In genomic region chr3:4977001-4977888, GRCh38 we compare ENCODE assay signal across 1 cellular context.
TF ChIP-seq lines count a peak whose summit lies in the region.

No MANE protein-coding gene starts in this region.

TF ChIP-seq in HepG2, 621 proteins besides CTCF, POLR2A, EP300 and RAD21 (continued from another document and continues in another):
- TF ChIP-seq, protein P1, sequence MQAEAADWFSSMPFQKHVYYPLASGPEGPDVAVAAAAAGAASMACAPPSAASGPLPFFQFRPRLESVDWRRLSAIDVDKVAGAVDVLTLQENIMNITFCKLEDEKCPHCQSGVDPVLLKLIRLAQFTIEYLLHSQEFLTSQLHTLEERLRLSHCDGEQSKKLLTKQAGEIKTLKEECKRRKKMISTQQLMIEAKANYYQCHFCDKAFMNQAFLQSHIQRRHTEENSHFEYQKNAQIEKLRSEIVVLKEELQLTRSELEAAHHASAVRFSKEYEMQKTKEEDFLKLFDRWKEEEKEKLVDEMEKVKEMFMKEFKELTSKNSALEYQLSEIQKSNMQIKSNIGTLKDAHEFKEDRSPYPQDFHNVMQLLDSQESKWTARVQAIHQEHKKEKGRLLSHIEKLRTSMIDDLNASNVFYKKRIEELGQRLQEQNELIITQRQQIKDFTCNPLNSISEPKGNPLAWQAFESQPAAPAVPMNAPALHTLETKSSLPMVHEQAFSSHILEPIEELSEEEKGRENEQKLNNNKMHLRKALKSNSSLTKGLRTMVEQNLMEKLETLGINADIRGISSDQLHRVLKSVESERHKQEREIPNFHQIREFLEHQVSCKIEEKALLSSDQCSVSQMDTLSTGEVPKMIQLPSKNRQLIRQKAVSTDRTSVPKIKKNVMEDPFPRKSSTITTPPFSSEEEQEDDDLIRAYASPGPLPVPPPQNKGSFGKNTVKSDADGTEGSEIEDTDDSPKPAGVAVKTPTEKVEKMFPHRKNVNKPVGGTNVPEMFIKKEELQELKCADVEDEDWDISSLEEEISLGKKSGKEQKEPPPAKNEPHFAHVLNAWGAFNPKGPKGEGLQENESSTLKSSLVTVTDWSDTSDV (CRISPR knock-in tag; IDR thresholded peaks at IDR 0.05) = peak; percentile 54; the same call in 1 of the 2 replicates
- TF ChIP-seq RFXAP (CRISPR knock-in tag; IDR thresholded peaks at IDR 0.05; ENCODE audit: borderline replicate concordance) = 0 out of 2 replicates have a peak, but pooled peaks have one; percentile 16
- no peak; the same call in 1 of the 2 replicates for TF ChIP-seq HIC2 (CRISPR knock-in tag; IDR thresholded peaks at IDR 0.05; ENCODE audit: low read depth)
- peak; percentile 38; the same call in 1 of the 2 replicates for TF ChIP-seq FOSL2 (CRISPR knock-in tag; IDR thresholded peaks at IDR 0.05)
- no peak; the same call in 1 of the 2 replicates for TF ChIP-seq ZBTB7B (CRISPR knock-in tag; IDR thresholded peaks at IDR 0.05)
- TF ChIP-seq SP5 (CRISPR knock-in tag; IDR thresholded peaks at IDR 0.05; ENCODE audit: borderline replicate concordance, low read depth) = peak; percentile 80
- peak; percentile 9 for TF ChIP-seq ZNF407 (CRISPR knock-in tag; IDR thresholded peaks at IDR 0.05; ENCODE audit: not compliant biosample characterization)
- TF ChIP-seq TFAP4 (IDR thresholded peaks at IDR 0.05; ENCODE audit: borderline replicate concordance, low read depth) = peak; percentile 96
- no peak for TF ChIP-seq TRIM24 (CRISPR knock-in tag; IDR thresholded peaks at IDR 0.05)
- TF ChIP-seq ZNF367 (CRISPR knock-in tag; IDR thresholded peaks at IDR 0.05; ENCODE audit: borderline replicate concordance) = no peak
- TF ChIP-seq SNAPC5 (CRISPR knock-in tag; IDR thresholded peaks at IDR 0.05; ENCODE audit: borderline replicate concordance) = peak; percentile 34; the same call in 1 of the 2 replicates
- no peak for TF ChIP-seq ZNF678 (CRISPR knock-in tag; IDR thresholded peaks at IDR 0.05)
- peak; percentile 58 for TF ChIP-seq ZFY (CRISPR knock-in tag; IDR thresholded peaks at IDR 0.05)
- peak; percentile 6; the same call in 1 of the 2 replicates for TF ChIP-seq CEBPG (CRISPR knock-in tag; IDR thresholded peaks at IDR 0.05)
- 0 out of 2 replicates have a peak, but pooled peaks have one; percentile 43 for TF ChIP-seq NFKB2 (CRISPR knock-in tag; IDR thresholded peaks at IDR 0.05; ENCODE audit: borderline replicate concordance)
- no peak for TF ChIP-seq CREB1 (IDR thresholded peaks at IDR 0.05)
- no peak for TF ChIP-seq CREB1 (CRISPR knock-in tag; IDR thresholded peaks at IDR 0.05)
- TF ChIP-seq ZBTB26 (CRISPR knock-in tag; IDR thresholded peaks at IDR 0.05; ENCODE audit: borderline replicate concordance) = no peak
- peak; percentile 14; the same call in 1 of the 2 replicates for TF ChIP-seq KDM3A (CRISPR knock-in tag; IDR thresholded peaks at IDR 0.05; ENCODE audit: low read depth)
- TF ChIP-seq ZKSCAN8 (CRISPR knock-in tag; IDR thresholded peaks at IDR 0.05; ENCODE audit: borderline replicate concordance) = 0 out of 2 replicates have a peak, but pooled peaks have one; percentile 24
- TF ChIP-seq GZF1 (CRISPR knock-in tag; IDR thresholded peaks at IDR 0.05) = no peak; the same call in none of the 2 replicates
- TF ChIP-seq MAZ (IDR thresholded peaks at IDR 0.05; ENCODE audit: borderline replicate concordance, low read depth, low read length) = peak; percentile 39; the same call in 1 of the 2 replicates
- TF ChIP-seq MAZ (CRISPR knock-in tag; IDR thresholded peaks at IDR 0.05; ENCODE audit: low read depth) = no peak
- TF ChIP-seq ZNF326 (CRISPR knock-in tag; IDR thresholded peaks at IDR 0.05; ENCODE audit: borderline replicate concordance) = no peak
- no peak; the same call in 1 of the 2 replicates for TF ChIP-seq MIER3 (CRISPR knock-in tag; IDR thresholded peaks at IDR 0.05; ENCODE audit: borderline replicate concordance)
- peak; percentile 36; the same call in 1 of the 2 replicates for TF ChIP-seq CHD2 (IDR thresholded peaks at IDR 0.05; ENCODE audit: low read depth, low read length)
- 0 out of 2 replicates have a peak, but pooled peaks have one; percentile 27 for TF ChIP-seq ZNF329 (CRISPR knock-in tag; IDR thresholded peaks at IDR 0.05; ENCODE audit: low read depth)
- TF ChIP-seq HNF4A (CRISPR knock-in tag; IDR thresholded peaks at IDR 0.05) = peak; percentile 46
- 0 out of 2 replicates have a peak, but pooled peaks have one; percentile 16 for TF ChIP-seq ZBTB43 (CRISPR knock-in tag; conservative IDR thresholded peaks at IDR 0.05)
- TF ChIP-seq ZNF781 (CRISPR knock-in tag; IDR thresholded peaks at IDR 0.05; ENCODE audit: borderline replicate concordance, not compliant biosample characterization) = peak; percentile 67
- TF ChIP-seq, protein P2, sequence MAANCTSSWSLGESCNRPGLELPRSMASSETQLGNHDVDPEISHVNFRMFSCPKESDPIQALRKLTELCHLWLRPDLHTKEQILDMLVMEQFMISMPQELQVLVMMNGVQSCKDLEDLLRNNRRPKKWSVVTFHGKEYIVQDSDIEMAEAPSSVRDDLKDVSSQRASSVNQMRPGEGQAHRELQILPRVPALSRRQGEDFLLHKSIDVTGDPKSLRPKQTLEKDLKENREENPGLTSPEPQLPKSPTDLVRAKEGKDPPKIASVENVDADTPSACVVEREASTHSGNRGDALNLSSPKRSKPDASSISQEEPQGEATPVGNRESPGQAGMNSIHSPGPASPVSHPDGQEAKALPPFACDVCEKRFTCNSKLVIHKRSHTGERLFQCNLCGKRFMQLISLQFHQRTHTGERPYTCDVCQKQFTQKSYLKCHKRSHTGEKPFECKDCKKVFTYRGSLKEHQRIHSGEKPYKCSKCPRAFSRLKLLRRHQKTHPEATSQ (CRISPR knock-in tag; IDR thresholded peaks at IDR 0.05; ENCODE audit: borderline replicate concordance) = peak; percentile 17; the same call in 1 of the 2 replicates
- peak; percentile 78 for TF ChIP-seq MED1 (CRISPR knock-in tag; IDR thresholded peaks at IDR 0.05)
- TF ChIP-seq CSRNP1 (CRISPR knock-in tag; IDR thresholded peaks at IDR 0.05) = peak; percentile 65; the same call in 1 of the 2 replicates
- TF ChIP-seq ETV5 (CRISPR knock-in tag; IDR thresholded peaks at IDR 0.05; ENCODE audit: borderline replicate concordance) = peak; percentile 67; the same call in 1 of the 2 replicates
- TF ChIP-seq THAP11 (CRISPR knock-in tag; IDR thresholded peaks at IDR 0.05) = peak; percentile 4; the same call in 1 of the 2 replicates
- TF ChIP-seq, protein P3, sequence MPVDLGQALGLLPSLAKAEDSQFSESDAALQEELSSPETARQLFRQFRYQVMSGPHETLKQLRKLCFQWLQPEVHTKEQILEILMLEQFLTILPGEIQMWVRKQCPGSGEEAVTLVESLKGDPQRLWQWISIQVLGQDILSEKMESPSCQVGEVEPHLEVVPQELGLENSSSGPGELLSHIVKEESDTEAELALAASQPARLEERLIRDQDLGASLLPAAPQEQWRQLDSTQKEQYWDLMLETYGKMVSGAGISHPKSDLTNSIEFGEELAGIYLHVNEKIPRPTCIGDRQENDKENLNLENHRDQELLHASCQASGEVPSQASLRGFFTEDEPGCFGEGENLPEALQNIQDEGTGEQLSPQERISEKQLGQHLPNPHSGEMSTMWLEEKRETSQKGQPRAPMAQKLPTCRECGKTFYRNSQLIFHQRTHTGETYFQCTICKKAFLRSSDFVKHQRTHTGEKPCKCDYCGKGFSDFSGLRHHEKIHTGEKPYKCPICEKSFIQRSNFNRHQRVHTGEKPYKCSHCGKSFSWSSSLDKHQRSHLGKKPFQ (CRISPR knock-in tag; IDR thresholded peaks at IDR 0.05; ENCODE audit: insufficient replicate concordance) = peak; percentile 92
